In genomic region chr5:131684595-131684994, GRCh38 we compare ENCODE assay signal across 25 cellular contexts. TPM values are rescaled to one million over a fixed set of nuclear protein-coding genes. Genes with fewer than 3 reads are reported as not detected.
DNase-seq lines count a peak whose midpoint lies in the region; ATAC-seq and TF ChIP-seq lines count a peak whose summit lies in the region.
"Had no signal": no experiment of that assay in that cellular context is flagged by ENCODE, and none has a peak within 500 bp of the region (broad histone marks: within the 10 kb centered on the region; RNA-seq: fewer than 3 reads in every experiment).

No MANE protein-coding gene starts in this region.

- peak; percentile 27 for DNase-seq in SIG-M5 treated with dmso at 0.1 percent for 504 hours (lab: John Stamatoyannopoulos, UW; ENCODE audit: unreplicated experiment)
- DNase-seq in SIG-M5 (lab: John Stamatoyannopoulos, UW): no peak
- DNase-seq in adipocyte (ENCODE audit: low read depth): peak; percentile 30
- no peak for DNase-seq in nephron progenitor cell
- no peak for DNase-seq in MM.1S
- DNase-seq: 8988T; CD4-positive, CD25-positive, alpha-beta regulatory T cell; COR-L47; GF-D8; H7; HFFc6; MG63; NCI-H1092 treated with DMSO at 0.1 percent for 48 hours; NCI-H146; NCI-H2029 treated with DMSO at 0.1 percent for 48 hours; NCI-H2171 treated with DMSO at 0.1 percent for 48 hours; NCI-H446 treated with DMSO at 0.1 percent for 48 hours; NK-92 treated with Interleukin-12 subunit alpha and Interleukin-12 subunit beta, amount 100 ng/mL, for 24 hours; SK-N-SH had no signal

- no peak overlapping the region for H3K4me3 Mint-ChIP-seq in nephron progenitor cell
- H3K4me3 Mint-ChIP-seq: B cell; CD4-positive, CD25-positive, alpha-beta regulatory T cell; HFFc6 had no signal

- H3K27ac ChIP-seq in liver (ENCODE audit: low read depth in 1 of 2, low read length in 2 of 2): peak overlapping the region; percentile 43 to 60
- no peak overlapping the region for H3K27ac ChIP-seq in MM.1S (ENCODE audit: low read length)

- no peaks in the 10 kb centered on the region for H3K27me3 Mint-ChIP-seq in nephron progenitor cell (ENCODE audit: low read depth, poor library complexity)
- H3K27me3 Mint-ChIP-seq: B cell; CD4-positive, CD25-positive, alpha-beta regulatory T cell had no signal

- no peak overlapping the region for H3K4me2 ChIP-seq in MM.1S (ENCODE audit: low read depth, low read length)
- H3K4me2 ChIP-seq: SK-N-SH had no signal

- TF ChIP-seq CTCF in liver (IDR thresholded peaks at IDR 0.05; ENCODE audit: low read depth, low read length, missing input control) (no peak), nephron progenitor cell (IDR thresholded peaks at IDR 0.05) (no peak), MM.1S (IDR thresholded peaks at IDR 0.05; ENCODE audit: low read length) (no peak)

- H3K27ac Mint-ChIP-seq in nephron progenitor cell: no peak overlapping the region
- H3K27ac Mint-ChIP-seq: B cell; CD4-positive, CD25-positive, alpha-beta regulatory T cell; HFFc6 had no signal

- H3K79me2 ChIP-seq in MM.1S (ENCODE audit: low read length): no peaks in the 10 kb centered on the region

- no peaks in the 10 kb centered on the region for H3F3A ChIP-seq in MM.1S (ENCODE audit: insufficient read depth, low read length)

- H3K4me1 ChIP-seq in adipocyte (ENCODE audit: control insufficient read depth, insufficient read depth, low read length) (peaks cover 55% of the 10 kb centered on the region), liver (ENCODE audit: control insufficient read depth in 4 of 4, insufficient read depth in 4 of 4, low read length in 3 of 4) (peaks cover 3 to 24% (median 16%) of the 10 kb centered on the region in 4 donors), MM.1S (ENCODE audit: low read length) (no peaks in the 10 kb centered on the region)

- H3K9me3 Mint-ChIP-seq in nephron progenitor cell: no peaks in the 10 kb centered on the region
- H3K9me3 Mint-ChIP-seq: HFFc6 had no signal

- H4K20me1 ChIP-seq in MM.1S (ENCODE audit: insufficient read depth, low read length): no peaks in the 10 kb centered on the region

- H3K36me3 Mint-ChIP-seq in nephron progenitor cell (ENCODE audit: low read depth): peaks cover 37% of the 10 kb centered on the region

- H3K4me1 Mint-ChIP-seq in nephron progenitor cell: no peaks in the 10 kb centered on the region

- TF ChIP-seq RAD21 in liver (IDR thresholded peaks at IDR 0.05): peak; percentile 36 to 42

- H3K36me3 ChIP-seq in adipocyte (ENCODE audit: control insufficient read depth, insufficient read depth, low read length, severe bottlenecking) (peaks cover 51% of the 10 kb centered on the region), liver (ENCODE audit: control insufficient read depth in 4 of 4, insufficient read depth in 3 of 4, low read depth in 1 of 4, low read length in 3 of 4) (peaks cover 0 to 3% (median under 1%) of the 10 kb centered on the region in 4 donors), MM.1S (replicated peaks; ENCODE audit: insufficient read depth, low read length) (no peaks in the 10 kb centered on the region; the same call in none of the 2 replicates)

- H3K9ac ChIP-seq in adipocyte (ENCODE audit: low read length) (peak overlapping the region; percentile 73), liver (ENCODE audit: low read depth in 1 of 2, low read length in 2 of 2) (peak overlapping the region in 1 of 2 donors; percentile 48), MM.1S (ENCODE audit: low read length) (no peak overlapping the region)
- H3K9ac ChIP-seq: SK-N-SH had no signal

- ATAC-seq in HG02870 (IDR thresholded peaks at IDR 0.05; ENCODE audit: unreplicated experiment): no peak
- ATAC-seq in GM21423 (IDR thresholded peaks at IDR 0.05; ENCODE audit: unreplicated experiment): no peak
- ATAC-seq: GM12878, Right ventricle myocardium inferior had no signal

- no peaks in the 10 kb centered on the region for H3K9me3 ChIP-seq in adipocyte (ENCODE audit: control insufficient read depth, low read length)
- H3K9me3 ChIP-seq in liver (ENCODE audit: control insufficient read depth in 4 of 4, low read length in 3 of 4): no peaks in the 10 kb centered on the region
- no peaks in the 10 kb centered on the region for H3K9me3 ChIP-seq in MM.1S (replicated peaks; ENCODE audit: insufficient read depth, low read length)
- H3K9me3 ChIP-seq: MG63, SK-N-SH had no signal

- H3K4me3 ChIP-seq in adipocyte (ENCODE audit: low read length) (peak overlapping the region; percentile 37), liver (ENCODE audit: low read depth in 1 of 3, low read length in 3 of 3) (no peak overlapping the region), MM.1S (ENCODE audit: low read length) (no peak overlapping the region)
- H3K4me3 ChIP-seq: GM12878, MG63 had no signal

- H3K27me3 ChIP-seq in adipocyte (replicated peaks; ENCODE audit: control insufficient read depth, insufficient read depth, low read length): no peaks in the 10 kb centered on the region
- H3K27me3 ChIP-seq in liver (ENCODE audit: control insufficient read depth in 4 of 4, insufficient read depth in 4 of 4, low read length in 3 of 4): no peaks in the 10 kb centered on the region
- no peaks in the 10 kb centered on the region for H3K27me3 ChIP-seq in MM.1S (replicated peaks; ENCODE audit: insufficient read depth, low read length)
- H3K27me3 ChIP-seq: MG63 had no signal

- H3K9me2 ChIP-seq in MM.1S (replicated peaks; ENCODE audit: insufficient read depth, low read length): no peaks in the 10 kb centered on the region
- H3K9me2 ChIP-seq: SK-N-SH had no signal

- no peak overlapping the region for H2AFZ ChIP-seq in MM.1S (ENCODE audit: low read length)

TF ChIP-seq in liver, 16 proteins besides CTCF, POLR2A, EP300 and RAD21:
- TF ChIP-seq NR2F2 (IDR thresholded peaks at IDR 0.05): peak; percentile 39
- TF ChIP-seq TAF1 (conservative IDR thresholded peaks at IDR 0.05): no peak
- TF ChIP-seq MAX (IDR thresholded peaks at IDR 0.05): peak; percentile 43
- no peak for TF ChIP-seq ATF3 (IDR thresholded peaks at IDR 0.05)
- TF ChIP-seq FOXA1 (IDR thresholded peaks at IDR 0.05): no peak
- peak in 1 of 2 donors; percentile 28 for TF ChIP-seq EGR1 (IDR thresholded peaks at IDR 0.05; ENCODE audit: low read depth in 2 of 2)
- TF ChIP-seq HNF4A (conservative IDR thresholded peaks at IDR 0.05): peak; percentile 88 to 91
- peak; percentile 25 for TF ChIP-seq REST (IDR thresholded peaks at IDR 0.05)
- peak; percentile 71 for TF ChIP-seq YY1 (IDR thresholded peaks at IDR 0.05)
- peak; percentile 75 for TF ChIP-seq HNF4G (IDR thresholded peaks at IDR 0.05)
- TF ChIP-seq JUND (IDR thresholded peaks at IDR 0.05): peak; percentile 82 to 93
- peak; percentile 82 to 83 for TF ChIP-seq RXRA (IDR thresholded peaks at IDR 0.05)
- TF ChIP-seq ZBTB33 (IDR thresholded peaks at IDR 0.05): peak; percentile 81
- TF ChIP-seq FOXA2 (IDR thresholded peaks at IDR 0.05): peak; percentile 71
- peak; percentile 83 for TF ChIP-seq SP1 (IDR thresholded peaks at IDR 0.05)
- peak in 1 of 2 donors; percentile 58 for TF ChIP-seq GABPA (IDR thresholded peaks at IDR 0.05 in 1 of 2, conservative IDR thresholded peaks at IDR 0.05 in 1 of 2)

RNA-seq across cellular contexts. Expression of gene RAPGEF6, which starts 49.6 kb away (rescaled TPM):
- 10 to 100 TPM; 14.7 to 16.1 TPM for total RNA-seq in liver
- 1 to 10 TPM; 1.7 to 2.4 TPM for polyA plus RNA-seq in liver

Comparison
In these comparisons a context has a peak if more than half of its experiments do, and no peak if none do; other contexts are left out.
1. DNase-seq: peak in SIG-M5 treated with dmso at 0.1 percent for 504 hours (single experiment) and adipocyte (single experiment); none in SIG-M5 (single experiment), nephron progenitor cell (single experiment) and MM.1S (single experiment).